Comparison of ENCODE assay signal across 8 cellular contexts in genomic region chrX:106802388-106803275, GRCh38. TPM values are rescaled to one million over a fixed set of nuclear protein-coding genes. Genes with fewer than 3 reads are reported as not detected.
A peak's percentile ranks its signal among the peaks of the same experiment; 100 is the strongest.
DNase-seq lines count a peak whose midpoint lies in the region; ATAC-seq and TF ChIP-seq lines count a peak whose summit lies in the region.

TSS of gene TBC1D8B (plus strand) at chrX:106802673. CDS start at chrX:106802854, 181 bp downstream.

- intact Hi-C loops in esophagus muscularis mucosa (cut with DNase I), result no loop called here

- POLR2A ChIA-PET in activated CD8-positive, alpha-beta T cell treated with anti-CD3 and anti-CD28 coated beads, Interleukin-2, amount 10 ng/mL, durations not matched to agents 7 days and 5 days (lab: Charles Lee), result no interaction called here

- no peaks in the 10 kb centered on the region for H3K9me3 Mint-ChIP-seq in activated CD8-positive, alpha-beta T cell treated with anti-CD3 and anti-CD28 coated beads, Interleukin-2, amount 10 ng/mL, durations not matched to agents 7 days and 5 days (ENCODE audit: insufficient read depth)

- peak within 1 kb of the TSS; percentile 43 for H3K27ac Mint-ChIP-seq in activated CD8-positive, alpha-beta T cell treated with anti-CD3 and anti-CD28 coated beads, Interleukin-2, amount 10 ng/mL, durations not matched to agents 7 days and 5 days

- TF ChIP-seq CTCF in esophagus muscularis mucosa (IDR thresholded peaks at IDR 0.05) (no peak), suprapubic skin (IDR thresholded peaks at IDR 0.05) (no peak)

- WGBS in esophagus muscularis mucosa, result 23% methylated on average over 28 of the region's 36 CpGs
- 25% methylated on average over 36 of the region's 36 CpGs for WGBS in suprapubic skin

- no peak for TF ChIP-seq POLR2A in esophagus muscularis mucosa (IDR thresholded peaks at IDR 0.05; ENCODE audit: low read depth)
- no peak for TF ChIP-seq POLR2A in suprapubic skin (IDR thresholded peaks at IDR 0.05)

- ATAC-seq in GM18858 (IDR thresholded peaks at IDR 0.05; ENCODE audit: unreplicated experiment) (peak; percentile 87), HG03045 (IDR thresholded peaks at IDR 0.05; ENCODE audit: unreplicated experiment) (peak; percentile 99)
- ATAC-seq in activated CD8-positive, alpha-beta T cell treated with anti-CD3 and anti-CD28 coated beads, Interleukin-2, amount 10 ng/mL, durations not matched to agents 7 days and 5 days, result no peak

- no peak for TF ChIP-seq EP300 in esophagus muscularis mucosa (IDR thresholded peaks at IDR 0.05)
- no peak for TF ChIP-seq EP300 in suprapubic skin (IDR thresholded peaks at IDR 0.05)

- H3K4me1 ChIP-seq in esophagus muscularis mucosa (peaks cover 0 to 5% (median 4%) of the 10 kb centered on the region in 4 donors), mononuclear cell (ENCODE audit: insufficient read depth, low read length) (peaks cover 17% of the 10 kb centered on the region), suprapubic skin (no peaks in the 10 kb centered on the region)

- peak within 1 kb of the TSS; percentile 59 to 75 (median 63) for H3K4me3 ChIP-seq in esophagus muscularis mucosa
- H3K4me3 ChIP-seq in mononuclear cell (ENCODE audit: low read length), result peak within 1 kb of the TSS; percentile 40
- peak within 1 kb of the TSS; percentile 59 for H3K4me3 ChIP-seq in suprapubic skin

- no peaks in the 10 kb centered on the region for H3K27me3 ChIP-seq in esophagus muscularis mucosa
- peaks cover 6% of the 10 kb centered on the region for H3K27me3 ChIP-seq in mononuclear cell (ENCODE audit: insufficient read depth, low read length)
- no peaks in the 10 kb centered on the region for H3K27me3 ChIP-seq in suprapubic skin

- peak within 1 kb of the TSS in 3 of 4 donors; percentile 21 to 57 (median 48) for H3K27ac ChIP-seq in esophagus muscularis mucosa (replicated peaks in 1 of 4)
- H3K27ac ChIP-seq in suprapubic skin, result no peak within 1 kb of the TSS

- CTCF ChIA-PET in activated CD8-positive, alpha-beta T cell treated with anti-CD3 and anti-CD28 coated beads, Interleukin-2, amount 10 ng/mL, durations not matched to agents 7 days and 5 days (lab: Charles Lee), result no interaction called here

- no peaks in the 10 kb centered on the region for H3K36me3 ChIP-seq in esophagus muscularis mucosa
- H3K36me3 ChIP-seq in suprapubic skin, result no peaks in the 10 kb centered on the region

- H3K9me3 ChIP-seq in esophagus muscularis mucosa (no peaks in the 10 kb centered on the region), mononuclear cell (ENCODE audit: low read depth, low read length) (no peaks in the 10 kb centered on the region), suprapubic skin (no peaks in the 10 kb centered on the region)

- peak; percentile 68 for DNase-seq in AG08396 (ENCODE audit: low spot score)
- peak; percentile 73 for DNase-seq in NCI-H2196 (lab: John Stamatoyannopoulos, UW; ENCODE audit: unreplicated experiment)
- no peak for DNase-seq in activated CD8-positive, alpha-beta T cell treated with anti-CD3 and anti-CD28 coated beads, Interleukin-2, amount 10 ng/mL, durations not matched to agents 7 days and 5 days
- DNase-seq in esophagus muscularis mucosa (ENCODE audit: extremely low spot score), result peak; percentile 91
- DNase-seq in suprapubic skin (ENCODE audit: low spot score in 2 of 2), result peak; percentile 78 to 84

- H3K4me3 Mint-ChIP-seq in activated CD8-positive, alpha-beta T cell treated with anti-CD3 and anti-CD28 coated beads, Interleukin-2, amount 10 ng/mL, durations not matched to agents 7 days and 5 days, result peak within 1 kb of the TSS; percentile 68

- H3K36me3 Mint-ChIP-seq in activated CD8-positive, alpha-beta T cell treated with anti-CD3 and anti-CD28 coated beads, Interleukin-2, amount 10 ng/mL, durations not matched to agents 7 days and 5 days (ENCODE audit: low read depth), result no peaks in the 10 kb centered on the region

- H3K27me3 Mint-ChIP-seq in activated CD8-positive, alpha-beta T cell treated with anti-CD3 and anti-CD28 coated beads, Interleukin-2, amount 10 ng/mL, durations not matched to agents 7 days and 5 days (ENCODE audit: low read depth), result peaks cover 27% of the 10 kb centered on the region

- peaks cover 9% of the 10 kb centered on the region for H3K4me1 Mint-ChIP-seq in activated CD8-positive, alpha-beta T cell treated with anti-CD3 and anti-CD28 coated beads, Interleukin-2, amount 10 ng/mL, durations not matched to agents 7 days and 5 days (ENCODE audit: low read depth)

RNA-seq across cellular contexts. Expression of gene TBC1D8B, which starts in this region (rescaled TPM):
- total RNA-seq in activated CD8-positive, alpha-beta T cell treated with anti-CD3 and anti-CD28 coated beads, Interleukin-2, amount 10 ng/mL, durations not matched to agents 7 days and 5 days, result under 1 TPM; 0.23 to 0.40 TPM
- total RNA-seq in esophagus muscularis mucosa (1 to 10 TPM; 2.5 to 5.0 (median 3.6) TPM), mononuclear cell (0.73 TPM), suprapubic skin (1 to 10 TPM; 1.7 to 7.3 (median 2.2) TPM)
